8 cellular contexts compared by ENCODE assay signal in the genomic region with DNA sequence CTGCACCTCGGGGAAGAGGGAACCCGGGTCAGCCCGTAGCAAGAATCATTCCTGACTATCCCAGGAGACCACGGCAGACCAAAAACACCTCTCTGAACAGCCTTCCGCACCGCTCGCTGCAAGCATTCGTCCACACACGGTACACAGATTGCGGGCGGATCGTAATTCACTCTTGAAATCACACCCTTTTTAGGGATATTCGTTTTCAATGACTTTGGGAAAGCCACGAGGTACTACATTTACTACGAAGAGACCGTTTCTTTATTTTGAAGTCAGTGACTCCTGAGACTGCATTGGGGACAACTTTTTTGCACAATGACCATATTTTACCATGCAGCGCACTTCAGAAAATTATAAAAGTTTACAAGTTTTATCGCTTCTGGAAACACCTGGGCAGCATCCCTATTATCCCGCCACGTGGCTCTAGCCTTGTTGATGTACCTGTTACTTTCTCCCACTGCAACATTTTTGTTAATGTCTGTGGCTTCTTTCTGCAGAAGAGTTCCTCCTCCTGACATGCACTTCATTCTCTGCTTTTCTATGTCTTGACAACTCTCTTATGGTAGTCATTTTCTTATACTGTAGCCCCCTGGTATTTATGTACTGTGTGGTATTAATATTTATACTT. TPM values are rescaled to one million over a fixed set of nuclear protein-coding genes. Genes with fewer than 3 reads are reported as not detected.
DNase-seq lines count a peak whose midpoint lies in the region; ATAC-seq, FAIRE-seq and TF ChIP-seq lines count a peak whose summit lies in the region.

No MANE protein-coding gene starts in this region.

- intact Hi-C loops in Caco-2 (cut with micrococcal nuclease; ENCODE audit: unreplicated experiment): loop anchor here (1.0 to 10.0 kb wide), 3 partner anchors 51 to 194 kb away; no protein-coding TSS in a partner anchor

- H3K4me1 ChIP-seq in Caco-2: 0 out of 2 replicates have a peak, but pooled peaks cover 10% of the 10 kb centered on the region
- H3K4me1 ChIP-seq in iPS-20b (ENCODE audit: insufficient read depth, low read length): peaks cover 15% of the 10 kb centered on the region; the same call in 1 of the 2 replicates

- no peaks in the 10 kb centered on the region for H3K36me3 ChIP-seq in Caco-2 (ENCODE audit: control insufficient read depth, insufficient read depth, low read length)
- H3K36me3 ChIP-seq in iPS-20b (ENCODE audit: insufficient read depth, low read depth, low read length): no peaks in the 10 kb centered on the region

- CTCF ChIA-PET in Caco-2 (lab: Charles Lee): no interaction called here

- peak in 1 of 2 experiments; percentile 59 for DNase-seq in Caco-2
- DNase-seq in activated naive CD8-positive, alpha-beta T cell treated with anti-CD3 and anti-CD28 coated beads, Interleukin-2, amount 10 ng/mL, durations not matched to agents 7 days and 5 days: no peak
- DNase-seq in stimulated activated naive CD8-positive, alpha-beta T cell treated with anti-CD3 and anti-CD28 coated beads, Interleukin-15, amount 100 ng/mL, for 72 hours: no peak
- DNase-seq in frontal cortex (ENCODE audit: low spot score in 2 of 2): no peak
- DNase-seq in NCI-H1417 treated with DMSO at 0.1 percent for 48 hours (lab: John Stamatoyannopoulos, UW): no peak

- H3K27me3 ChIP-seq in Caco-2 (replicated peaks; ENCODE audit: control insufficient read depth, insufficient read depth, low read length) (peaks cover 2% of the 10 kb centered on the region), iPS-20b (ENCODE audit: insufficient read depth, low read length) (peaks cover 7% of the 10 kb centered on the region; the same call in 1 of the 2 replicates)

- no peak for FAIRE-seq in frontal cortex (lab: Jason Lieb, UNC)

- peaks cover 4% of the 10 kb centered on the region for H3K36me3 Mint-ChIP-seq in Caco-2 (ENCODE audit: insufficient read depth, unreplicated experiment)
- peaks cover 1% of the 10 kb centered on the region for H3K36me3 Mint-ChIP-seq in activated naive CD8-positive, alpha-beta T cell treated with anti-CD3 and anti-CD28 coated beads, Interleukin-2, amount 10 ng/mL, durations not matched to agents 7 days and 5 days

- TSS peak; percentile 41 for BruUV-seq in Caco-2 (replicated peaks; lab: Mats Ljungman, UMichigan)

- ATAC-seq in HG02938 (IDR thresholded peaks at IDR 0.05; ENCODE audit: unreplicated experiment) (peak; percentile 20), HG02884 (IDR thresholded peaks at IDR 0.05; ENCODE audit: unreplicated experiment) (no peak)
- ATAC-seq in activated naive CD8-positive, alpha-beta T cell treated with anti-CD3 and anti-CD28 coated beads, Interleukin-2, amount 10 ng/mL, durations not matched to agents 7 days and 5 days (ENCODE audit: low read depth): no peak
- no peak for ATAC-seq in stimulated activated naive CD8-positive, alpha-beta T cell treated with anti-CD3 and anti-CD28 coated beads, Interleukin-15, amount 100 ng/mL, for 72 hours

- POLR2A ChIA-PET in Caco-2 (lab: Charles Lee): no interaction called here
- POLR2A ChIA-PET in activated naive CD8-positive, alpha-beta T cell treated with anti-CD3 and anti-CD28 coated beads, Interleukin-2, amount 10 ng/mL, durations not matched to agents 7 days and 5 days (lab: Charles Lee): no interaction called here

- H3K9me3 Mint-ChIP-seq in Caco-2 (ENCODE audit: unreplicated experiment): no peaks in the 10 kb centered on the region
- no peaks in the 10 kb centered on the region for H3K9me3 Mint-ChIP-seq in activated naive CD8-positive, alpha-beta T cell treated with anti-CD3 and anti-CD28 coated beads, Interleukin-2, amount 10 ng/mL, durations not matched to agents 7 days and 5 days
- no peaks in the 10 kb centered on the region for H3K9me3 Mint-ChIP-seq in stimulated activated naive CD8-positive, alpha-beta T cell treated with anti-CD3 and anti-CD28 coated beads, Interleukin-15, amount 100 ng/mL, for 72 hours

- no peak for TF ChIP-seq CTCF in Caco-2 (IDR thresholded peaks at IDR 0.05; ENCODE audit: insufficient read depth in 1 of 2, low read depth in 1 of 2, low read length in 1 of 2, severe bottlenecking in 1 of 2, unreplicated experiment in 1 of 2)

- peak overlapping the region; percentile 69 for H3K27ac ChIP-seq in iPS-20b (ENCODE audit: low read length)

- peak overlapping the region; percentile 83 for H3K4me3 Mint-ChIP-seq in Caco-2 (ENCODE audit: unreplicated experiment)
- H3K4me3 Mint-ChIP-seq in activated naive CD8-positive, alpha-beta T cell treated with anti-CD3 and anti-CD28 coated beads, Interleukin-2, amount 10 ng/mL, durations not matched to agents 7 days and 5 days: peak overlapping the region; percentile 88
- H3K4me3 Mint-ChIP-seq in stimulated activated naive CD8-positive, alpha-beta T cell treated with anti-CD3 and anti-CD28 coated beads, Interleukin-15, amount 100 ng/mL, for 72 hours: peak overlapping the region; percentile 83 to 86

- H3K27me3 Mint-ChIP-seq in Caco-2 (ENCODE audit: insufficient read depth, unreplicated experiment): peaks cover 12% of the 10 kb centered on the region
- H3K27me3 Mint-ChIP-seq in activated naive CD8-positive, alpha-beta T cell treated with anti-CD3 and anti-CD28 coated beads, Interleukin-2, amount 10 ng/mL, durations not matched to agents 7 days and 5 days: peaks cover 17% of the 10 kb centered on the region
- H3K27me3 Mint-ChIP-seq in stimulated activated naive CD8-positive, alpha-beta T cell treated with anti-CD3 and anti-CD28 coated beads, Interleukin-15, amount 100 ng/mL, for 72 hours: no peaks in the 10 kb centered on the region

- no peak overlapping the region for H3K27ac Mint-ChIP-seq in Caco-2 (ENCODE audit: unreplicated experiment)
- H3K27ac Mint-ChIP-seq in activated naive CD8-positive, alpha-beta T cell treated with anti-CD3 and anti-CD28 coated beads, Interleukin-2, amount 10 ng/mL, durations not matched to agents 7 days and 5 days: peak overlapping the region; percentile 85
- H3K27ac Mint-ChIP-seq in stimulated activated naive CD8-positive, alpha-beta T cell treated with anti-CD3 and anti-CD28 coated beads, Interleukin-15, amount 100 ng/mL, for 72 hours: peak overlapping the region; percentile 37 to 86

- no peaks in the 10 kb centered on the region for H3K4me1 Mint-ChIP-seq in Caco-2 (ENCODE audit: low read depth, unreplicated experiment)
- peaks cover 16% of the 10 kb centered on the region for H3K4me1 Mint-ChIP-seq in activated naive CD8-positive, alpha-beta T cell treated with anti-CD3 and anti-CD28 coated beads, Interleukin-2, amount 10 ng/mL, durations not matched to agents 7 days and 5 days
- peaks cover 23% of the 10 kb centered on the region for H3K4me1 Mint-ChIP-seq in stimulated activated naive CD8-positive, alpha-beta T cell treated with anti-CD3 and anti-CD28 coated beads, Interleukin-15, amount 100 ng/mL, for 72 hours

- H3K9me3 ChIP-seq in Caco-2 (no peaks in the 10 kb centered on the region), iPS-20b (ENCODE audit: insufficient read depth, low read depth, low read length) (no peaks in the 10 kb centered on the region)

- peak overlapping the region; percentile 91 for H3K9ac ChIP-seq in iPS-20b (ENCODE audit: low read depth, low read length)

- H3K4me3 ChIP-seq in Caco-2 (ENCODE audit: low read depth, low read length) (peak overlapping the region; percentile 64), iPS-20b (ENCODE audit: low read length) (peak overlapping the region; percentile 94)

RNA-seq across cellular contexts. Expression of gene AKT3, which starts 1.2 kb away (rescaled TPM):
- total RNA-seq in Caco-2 (2022) (3.7 and 4.0 TPM in 2 replicates), frontal cortex (249 TPM)
- total RNA-seq in activated naive CD8-positive, alpha-beta T cell treated with anti-CD3 and anti-CD28 coated beads, Interleukin-2, amount 10 ng/mL, durations not matched to agents 7 days and 5 days: 10 to 100 TPM; 63.3 to 78.2 TPM

Comparison
In these comparisons a context has a peak if more than half of its experiments do, and no peak if none do; other contexts are left out.
1. RNA of gene AKT3, which starts 1.2 kb away (total RNA-seq): 249 TPM in frontal cortex (single experiment) and 63.3 to 78.2 TPM in activated naive CD8-positive, alpha-beta T cell treated with anti-CD3 and anti-CD28 coated beads, Interleukin-2, amount 10 ng/mL, durations not matched to agents 7 days and 5 days; 3.7 to 4.0 TPM in Caco-2; every median in the first group is over 10 times any median in the second.
2. Peak in every context shown above with its lines, with median percentiles within 50 percentile points of each other: H3K4me3 Mint-ChIP-seq.